ENCODE assay signal across 20 cellular contexts in genomic region chr18:38551881-38552280, GRCh38.
"Had no signal": no experiment of that assay in that cellular context is flagged by ENCODE, and none has a peak within 500 bp of the region (broad histone marks: within the 10 kb centered on the region; RNA-seq: fewer than 3 reads in every experiment).

No MANE protein-coding gene starts in this region.

- DNase-seq: activated CD4-positive, alpha-beta T cell treated with anti-CD3 and anti-CD28 coated beads, Interleukin-2, amount 10 ng/mL, durations not matched to agents 7 days and 5 days; activated CD8-positive, alpha-beta memory T cell treated with anti-CD3 and anti-CD28 coated beads, Interleukin-2, amount 10 ng/mL, durations not matched to agents 7 days and 5 days; activated CD8-positive, alpha-beta T cell treated with anti-CD3 and anti-CD28 coated beads for 36 hours; activated gamma-delta T cell; adrenal gland; cerebellar nuclear complex; cortex of kidney; endodermal cell; foreskin fibroblast; hippocampal formation; mesendoderm; mucosa of descending colon; nephron progenitor cell; right lobe of liver; stimulated activated CD4-positive, alpha-beta T cell treated with anti-CD3 and anti-CD28 coated beads, Interleukin-1b, Interleukin-23, amount 100 ng/mL, for 48 hours; tibial artery had no signal

- H2AFZ ChIP-seq: parathyroid adenoma had no signal

- H3K27me3 ChIP-seq: adrenal gland, right lobe of liver, tibial artery had no signal

- H3K79me2 ChIP-seq: parathyroid adenoma had no signal

- H3K9ac ChIP-seq: parathyroid adenoma had no signal

- H3K9me3 ChIP-seq: adrenal gland, right lobe of liver, tibial artery had no signal

- H3K4me3 ChIP-seq: adrenal gland, mucosa of descending colon, right lobe of liver, skin epidermis, tibial artery had no signal

- H3K36me3 ChIP-seq: adrenal gland, right lobe of liver, tibial artery had no signal

- H3K27ac ChIP-seq: adrenal gland, parathyroid adenoma, right lobe of liver, skin epidermis, tibial artery had no signal

- H3K4me1 ChIP-seq: adrenal gland, parathyroid adenoma, right lobe of liver, tibial artery had no signal

- ATAC-seq: activated CD4-positive, CD25-positive, alpha-beta regulatory T cell treated with anti-CD3 and anti-CD28 coated beads, Interleukin-2, amount 50 U/mL, for 24 hours; activated CD8-positive, alpha-beta memory T cell treated with anti-CD3 and anti-CD28 coated beads, Interleukin-2, amount 10 ng/mL, durations not matched to agents 7 days and 5 days; activated CD8-positive, alpha-beta T cell treated with anti-CD3 and anti-CD28 coated beads for 36 hours; activated naive CD4-positive, alpha-beta T cell treated with anti-CD3 and anti-CD28 coated beads, Interleukin-2, amount 50 U/mL, for 72 hours; mucosa of descending colon; right lobe of liver had no signal
